In genomic region chr1:155000725-155001437, GRCh38 we compare ENCODE assay signal across 1 cellular context.
TF ChIP-seq lines count a peak whose summit lies in the region.

No MANE protein-coding gene starts in this region.

TF ChIP-seq in SK-N-SH, 30 proteins besides CTCF, POLR2A, EP300 and RAD21:
- TF ChIP-seq SIN3A (IDR thresholded peaks at IDR 0.05; ENCODE audit: borderline replicate concordance, low read depth, low read length), result peak; percentile 68; the same call in 1 of the 2 replicates
- TF ChIP-seq FOSL2 (IDR thresholded peaks at IDR 0.05; ENCODE audit: borderline replicate concordance, low read depth), result peak; percentile 81
- 0 out of 2 replicates have a peak, but pooled peaks have one; percentile 2 for TF ChIP-seq SMC3 (IDR thresholded peaks at IDR 0.05; ENCODE audit: low read depth, low read length)
- peak; percentile 58; the same call in 1 of the 2 replicates for TF ChIP-seq ELF1 (IDR thresholded peaks at IDR 0.05)
- TF ChIP-seq CHD2 (IDR thresholded peaks at IDR 0.05; ENCODE audit: low read length, partially characterized antibody), result peak; percentile 64
- TF ChIP-seq TEAD4 (IDR thresholded peaks at IDR 0.05; ENCODE audit: borderline replicate concordance, insufficient read depth), result no peak; the same call in 1 of the 2 replicates
- peak; percentile 54 for TF ChIP-seq PBX3 (IDR thresholded peaks at IDR 0.05)
- TF ChIP-seq NFIC (IDR thresholded peaks at IDR 0.05; ENCODE audit: borderline replicate concordance), result peak; percentile 68; the same call in 1 of the 2 replicates
- no peak for TF ChIP-seq IRF3 (IDR thresholded peaks at IDR 0.05; ENCODE audit: low read depth, low read length)
- peak; percentile 59; the same call in 1 of the 2 replicates for TF ChIP-seq FOXM1 (IDR thresholded peaks at IDR 0.05; ENCODE audit: low read depth)
- peak; percentile 24; the same call in 1 of the 2 replicates for TF ChIP-seq RXRA (IDR thresholded peaks at IDR 0.05; ENCODE audit: borderline replicate concordance, low read depth)
- TF ChIP-seq GATA2 (CRISPR knock-in tag; IDR thresholded peaks at IDR 0.05), result no peak
- peak; percentile 31; the same call in 1 of the 2 replicates for TF ChIP-seq ZBTB33 (IDR thresholded peaks at IDR 0.05; ENCODE audit: borderline replicate concordance, low read depth)
- TF ChIP-seq NRF1 (IDR thresholded peaks at IDR 0.05; ENCODE audit: low read depth, low read length), result 0 out of 2 replicates have a peak, but pooled peaks have one; percentile 31
- peak; percentile 55; the same call in 1 of the 2 replicates for TF ChIP-seq TCF12 (IDR thresholded peaks at IDR 0.05)
- peak; percentile 68; the same call in 1 of the 2 replicates for TF ChIP-seq RFX5 (IDR thresholded peaks at IDR 0.05; ENCODE audit: low read length)
- no peak for TF ChIP-seq FOXJ3 (CRISPR knock-in tag; IDR thresholded peaks at IDR 0.05)
- TF ChIP-seq USF2 (IDR thresholded peaks at IDR 0.05; ENCODE audit: borderline replicate concordance, low read depth, low read length), result no peak
- TF ChIP-seq EZH2phosphoT487 (IDR thresholded peaks at IDR 0.05; ENCODE audit: borderline replicate concordance, low read depth), result no peak
- peak; percentile 33; the same call in 1 of the 2 replicates for TF ChIP-seq RCOR1 (IDR thresholded peaks at IDR 0.05; ENCODE audit: low read length)
- TF ChIP-seq REST (IDR thresholded peaks at IDR 0.05; ENCODE audit: low read depth, low read length), result 0 out of 2 replicates have a peak, but pooled peaks have one; percentile 28
- TF ChIP-seq JUND (IDR thresholded peaks at IDR 0.05), result peak; percentile 95
- TF ChIP-seq GABPA (IDR thresholded peaks at IDR 0.05; ENCODE audit: low read depth), result no peak; the same call in 1 of the 2 replicates
- peak; percentile 74 for TF ChIP-seq TAF1 (IDR thresholded peaks at IDR 0.05; ENCODE audit: borderline replicate concordance, low read depth, low read length)
- TF ChIP-seq MEF2A (IDR thresholded peaks at IDR 0.05; ENCODE audit: borderline replicate concordance, low read depth), result no peak
- peak; percentile 74 for TF ChIP-seq POLR2AphosphoS5 (IDR thresholded peaks at IDR 0.05; ENCODE audit: low read depth, low read length)
- TF ChIP-seq YY1 (IDR thresholded peaks at IDR 0.05; ENCODE audit: low read depth), result peak; percentile 68
- TF ChIP-seq USF1 (IDR thresholded peaks at IDR 0.05; ENCODE audit: borderline replicate concordance, low read depth), result no peak
- peak; percentile 64; the same call in 1 of the 2 replicates for TF ChIP-seq MAX (IDR thresholded peaks at IDR 0.05; ENCODE audit: low read depth)
- peak; percentile 64 for TF ChIP-seq MXI1 (IDR thresholded peaks at IDR 0.05; ENCODE audit: low read depth, low read length)
TF ChIP-seq in SK-N-SH: peak in this region for 21.
